1 cellular context compared by ENCODE assay signal in the genomic region with DNA sequence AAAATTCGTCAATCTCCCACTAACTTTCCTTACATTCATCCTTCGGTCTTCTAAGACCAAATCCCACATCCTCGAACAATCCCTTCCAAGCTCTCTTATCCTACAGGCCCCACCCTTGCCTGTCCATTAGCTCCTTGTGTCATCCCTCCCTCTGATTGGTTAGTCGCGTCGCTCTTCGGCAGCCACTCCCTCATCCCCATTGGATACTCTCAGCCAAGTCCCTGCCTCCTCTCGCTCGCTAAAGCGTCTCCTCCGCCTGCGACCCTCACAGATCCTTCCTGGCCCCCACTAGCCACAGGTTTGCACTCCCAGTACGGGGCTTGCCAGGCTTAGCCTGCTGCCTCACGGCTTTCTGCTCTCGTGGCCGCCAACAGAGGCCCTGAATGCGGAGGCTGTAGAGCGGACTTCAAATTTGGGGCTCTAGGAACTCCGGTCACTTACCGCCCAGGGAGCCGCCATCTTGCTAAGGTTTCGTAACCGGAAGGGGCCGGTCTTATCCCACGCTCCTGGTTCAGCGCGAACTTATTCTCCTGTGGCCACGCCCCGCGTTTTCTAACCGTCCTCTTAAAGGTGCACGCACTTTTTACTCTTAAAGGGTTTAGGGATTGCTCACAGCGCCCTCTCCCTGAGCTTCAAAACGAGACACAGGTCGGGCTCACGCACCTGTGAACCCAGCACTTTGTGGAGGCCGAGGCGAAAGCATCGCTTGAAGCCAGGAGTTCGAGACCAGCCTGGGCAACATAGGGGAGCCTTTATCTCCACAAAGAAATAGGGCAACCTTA.
TF ChIP-seq lines count a peak whose summit lies in the region.

A gene (minus strand): TSS at position 472 of the 782 bp plus-strand sequence. CDS start 13 bp downstream, at position 459.

TF ChIP-seq in HEK293, 187 proteins besides CTCF, POLR2A, EP300 and RAD21 (continued from another document and continues in another):
- no peak for TF ChIP-seq ZNF223 (tag by site-specific recombination; IDR thresholded peaks at IDR 0.05)
- TF ChIP-seq, protein P1, sequence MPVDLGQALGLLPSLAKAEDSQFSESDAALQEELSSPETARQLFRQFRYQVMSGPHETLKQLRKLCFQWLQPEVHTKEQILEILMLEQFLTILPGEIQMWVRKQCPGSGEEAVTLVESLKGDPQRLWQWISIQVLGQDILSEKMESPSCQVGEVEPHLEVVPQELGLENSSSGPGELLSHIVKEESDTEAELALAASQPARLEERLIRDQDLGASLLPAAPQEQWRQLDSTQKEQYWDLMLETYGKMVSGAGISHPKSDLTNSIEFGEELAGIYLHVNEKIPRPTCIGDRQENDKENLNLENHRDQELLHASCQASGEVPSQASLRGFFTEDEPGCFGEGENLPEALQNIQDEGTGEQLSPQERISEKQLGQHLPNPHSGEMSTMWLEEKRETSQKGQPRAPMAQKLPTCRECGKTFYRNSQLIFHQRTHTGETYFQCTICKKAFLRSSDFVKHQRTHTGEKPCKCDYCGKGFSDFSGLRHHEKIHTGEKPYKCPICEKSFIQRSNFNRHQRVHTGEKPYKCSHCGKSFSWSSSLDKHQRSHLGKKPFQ (tag by site-specific recombination; IDR thresholded peaks at IDR 0.05), result no peak
- no peak for TF ChIP-seq ZNF248 (tag by site-specific recombination; IDR thresholded peaks at IDR 0.05)
- TF ChIP-seq ZNF350 (tag by site-specific recombination; IDR thresholded peaks at IDR 0.05), result no peak
- TF ChIP-seq, protein P2, sequence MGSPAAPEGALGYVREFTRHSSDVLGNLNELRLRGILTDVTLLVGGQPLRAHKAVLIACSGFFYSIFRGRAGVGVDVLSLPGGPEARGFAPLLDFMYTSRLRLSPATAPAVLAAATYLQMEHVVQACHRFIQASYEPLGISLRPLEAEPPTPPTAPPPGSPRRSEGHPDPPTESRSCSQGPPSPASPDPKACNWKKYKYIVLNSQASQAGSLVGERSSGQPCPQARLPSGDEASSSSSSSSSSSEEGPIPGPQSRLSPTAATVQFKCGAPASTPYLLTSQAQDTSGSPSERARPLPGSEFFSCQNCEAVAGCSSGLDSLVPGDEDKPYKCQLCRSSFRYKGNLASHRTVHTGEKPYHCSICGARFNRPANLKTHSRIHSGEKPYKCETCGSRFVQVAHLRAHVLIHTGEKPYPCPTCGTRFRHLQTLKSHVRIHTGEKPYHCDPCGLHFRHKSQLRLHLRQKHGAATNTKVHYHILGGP (tag by site-specific recombination; IDR thresholded peaks at IDR 0.05), result no peak
- TF ChIP-seq ZNF585B (tag by site-specific recombination; IDR thresholded peaks at IDR 0.05), result no peak
- TF ChIP-seq ZBTB7A (tag by site-specific recombination; IDR thresholded peaks at IDR 0.05; ENCODE audit: low read depth), result peak; percentile 73; the same call in 1 of the 2 replicates
- TF ChIP-seq ZBTB21 (tag by site-specific recombination; IDR thresholded peaks at IDR 0.05), result peak; percentile 49; the same call in 1 of the 2 replicates
- TF ChIP-seq ZNF2 (tag by site-specific recombination; IDR thresholded peaks at IDR 0.05), result peak; percentile 75; the same call in 1 of the 2 replicates
- TF ChIP-seq, protein P3, sequence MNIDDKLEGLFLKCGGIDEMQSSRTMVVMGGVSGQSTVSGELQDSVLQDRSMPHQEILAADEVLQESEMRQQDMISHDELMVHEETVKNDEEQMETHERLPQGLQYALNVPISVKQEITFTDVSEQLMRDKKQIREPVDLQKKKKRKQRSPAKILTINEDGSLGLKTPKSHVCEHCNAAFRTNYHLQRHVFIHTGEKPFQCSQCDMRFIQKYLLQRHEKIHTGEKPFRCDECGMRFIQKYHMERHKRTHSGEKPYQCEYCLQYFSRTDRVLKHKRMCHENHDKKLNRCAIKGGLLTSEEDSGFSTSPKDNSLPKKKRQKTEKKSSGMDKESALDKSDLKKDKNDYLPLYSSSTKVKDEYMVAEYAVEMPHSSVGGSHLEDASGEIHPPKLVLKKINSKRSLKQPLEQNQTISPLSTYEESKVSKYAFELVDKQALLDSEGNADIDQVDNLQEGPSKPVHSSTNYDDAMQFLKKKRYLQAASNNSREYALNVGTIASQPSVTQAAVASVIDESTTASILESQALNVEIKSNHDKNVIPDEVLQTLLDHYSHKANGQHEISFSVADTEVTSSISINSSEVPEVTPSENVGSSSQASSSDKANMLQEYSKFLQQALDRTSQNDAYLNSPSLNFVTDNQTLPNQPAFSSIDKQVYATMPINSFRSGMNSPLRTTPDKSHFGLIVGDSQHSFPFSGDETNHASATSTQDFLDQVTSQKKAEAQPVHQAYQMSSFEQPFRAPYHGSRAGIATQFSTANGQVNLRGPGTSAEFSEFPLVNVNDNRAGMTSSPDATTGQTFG (tag by site-specific recombination; IDR thresholded peaks at IDR 0.05; ENCODE audit: borderline replicate concordance), result no peak
- TF ChIP-seq, protein P4, sequence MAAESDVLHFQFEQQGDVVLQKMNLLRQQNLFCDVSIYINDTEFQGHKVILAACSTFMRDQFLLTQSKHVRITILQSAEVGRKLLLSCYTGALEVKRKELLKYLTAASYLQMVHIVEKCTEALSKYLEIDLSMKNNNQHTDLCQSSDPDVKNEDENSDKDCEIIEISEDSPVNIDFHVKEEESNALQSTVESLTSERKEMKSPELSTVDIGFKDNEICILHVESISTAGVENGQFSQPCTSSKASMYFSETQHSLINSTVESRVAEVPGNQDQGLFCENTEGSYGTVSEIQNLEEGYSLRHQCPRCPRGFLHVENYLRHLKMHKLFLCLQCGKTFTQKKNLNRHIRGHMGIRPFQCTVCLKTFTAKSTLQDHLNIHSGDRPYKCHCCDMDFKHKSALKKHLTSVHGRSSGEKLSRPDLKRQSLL (tag by site-specific recombination; IDR thresholded peaks at IDR 0.05), result peak; percentile 70
- TF ChIP-seq ZNF37A (tag by site-specific recombination; IDR thresholded peaks at IDR 0.05), result no peak
- no peak for TF ChIP-seq ZNF544 (tag by site-specific recombination; IDR thresholded peaks at IDR 0.05)
- TF ChIP-seq, protein P5, sequence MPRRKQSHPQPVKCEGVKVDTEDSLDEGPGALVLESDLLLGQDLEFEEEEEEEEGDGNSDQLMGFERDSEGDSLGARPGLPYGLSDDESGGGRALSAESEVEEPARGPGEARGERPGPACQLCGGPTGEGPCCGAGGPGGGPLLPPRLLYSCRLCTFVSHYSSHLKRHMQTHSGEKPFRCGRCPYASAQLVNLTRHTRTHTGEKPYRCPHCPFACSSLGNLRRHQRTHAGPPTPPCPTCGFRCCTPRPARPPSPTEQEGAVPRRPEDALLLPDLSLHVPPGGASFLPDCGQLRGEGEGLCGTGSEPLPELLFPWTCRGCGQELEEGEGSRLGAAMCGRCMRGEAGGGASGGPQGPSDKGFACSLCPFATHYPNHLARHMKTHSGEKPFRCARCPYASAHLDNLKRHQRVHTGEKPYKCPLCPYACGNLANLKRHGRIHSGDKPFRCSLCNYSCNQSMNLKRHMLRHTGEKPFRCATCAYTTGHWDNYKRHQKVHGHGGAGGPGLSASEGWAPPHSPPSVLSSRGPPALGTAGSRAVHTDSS (tag by site-specific recombination; IDR thresholded peaks at IDR 0.05), result no peak
- TF ChIP-seq ZNF433 (tag by site-specific recombination; IDR thresholded peaks at IDR 0.05; ENCODE audit: low read depth), result no peak
- TF ChIP-seq ZBTB1 (tag by site-specific recombination; IDR thresholded peaks at IDR 0.05), result no peak
- TF ChIP-seq KLF16 (tag by site-specific recombination; IDR thresholded peaks at IDR 0.05), result peak; percentile 83
- peak; percentile 85 for TF ChIP-seq SP7 (tag by site-specific recombination; IDR thresholded peaks at IDR 0.05)
- no peak for TF ChIP-seq ZSCAN30 (tag by site-specific recombination; IDR thresholded peaks at IDR 0.05)
- peak; percentile 94 for TF ChIP-seq SP3 (tag by site-specific recombination; IDR thresholded peaks at IDR 0.05)
- TF ChIP-seq ZNF629 (tag by site-specific recombination; IDR thresholded peaks at IDR 0.05), result peak; percentile 74; the same call in 1 of the 2 replicates
- peak; percentile 83 for TF ChIP-seq KLF10 (tag by site-specific recombination; IDR thresholded peaks at IDR 0.05)
- TF ChIP-seq, protein P6, sequence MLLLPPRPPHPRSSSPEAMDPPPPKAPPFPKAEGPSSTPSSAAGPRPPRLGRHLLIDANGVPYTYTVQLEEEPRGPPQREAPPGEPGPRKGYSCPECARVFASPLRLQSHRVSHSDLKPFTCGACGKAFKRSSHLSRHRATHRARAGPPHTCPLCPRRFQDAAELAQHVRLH (tag by site-specific recombination; IDR thresholded peaks at IDR 0.05), result peak; percentile 98
- peak; percentile 99 for TF ChIP-seq SCRT1 (tag by site-specific recombination; IDR thresholded peaks at IDR 0.05; ENCODE audit: borderline replicate concordance)
- TF ChIP-seq, protein P7, sequence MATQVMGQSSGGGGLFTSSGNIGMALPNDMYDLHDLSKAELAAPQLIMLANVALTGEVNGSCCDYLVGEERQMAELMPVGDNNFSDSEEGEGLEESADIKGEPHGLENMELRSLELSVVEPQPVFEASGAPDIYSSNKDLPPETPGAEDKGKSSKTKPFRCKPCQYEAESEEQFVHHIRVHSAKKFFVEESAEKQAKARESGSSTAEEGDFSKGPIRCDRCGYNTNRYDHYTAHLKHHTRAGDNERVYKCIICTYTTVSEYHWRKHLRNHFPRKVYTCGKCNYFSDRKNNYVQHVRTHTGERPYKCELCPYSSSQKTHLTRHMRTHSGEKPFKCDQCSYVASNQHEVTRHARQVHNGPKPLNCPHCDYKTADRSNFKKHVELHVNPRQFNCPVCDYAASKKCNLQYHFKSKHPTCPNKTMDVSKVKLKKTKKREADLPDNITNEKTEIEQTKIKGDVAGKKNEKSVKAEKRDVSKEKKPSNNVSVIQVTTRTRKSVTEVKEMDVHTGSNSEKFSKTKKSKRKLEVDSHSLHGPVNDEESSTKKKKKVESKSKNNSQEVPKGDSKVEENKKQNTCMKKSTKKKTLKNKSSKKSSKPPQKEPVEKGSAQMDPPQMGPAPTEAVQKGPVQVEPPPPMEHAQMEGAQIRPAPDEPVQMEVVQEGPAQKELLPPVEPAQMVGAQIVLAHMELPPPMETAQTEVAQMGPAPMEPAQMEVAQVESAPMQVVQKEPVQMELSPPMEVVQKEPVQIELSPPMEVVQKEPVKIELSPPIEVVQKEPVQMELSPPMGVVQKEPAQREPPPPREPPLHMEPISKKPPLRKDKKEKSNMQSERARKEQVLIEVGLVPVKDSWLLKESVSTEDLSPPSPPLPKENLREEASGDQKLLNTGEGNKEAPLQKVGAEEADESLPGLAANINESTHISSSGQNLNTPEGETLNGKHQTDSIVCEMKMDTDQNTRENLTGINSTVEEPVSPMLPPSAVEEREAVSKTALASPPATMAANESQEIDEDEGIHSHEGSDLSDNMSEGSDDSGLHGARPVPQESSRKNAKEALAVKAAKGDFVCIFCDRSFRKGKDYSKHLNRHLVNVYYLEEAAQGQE (tag by site-specific recombination; IDR thresholded peaks at IDR 0.05), result no peak; the same call in 1 of the 2 replicates
- TF ChIP-seq, protein P8, sequence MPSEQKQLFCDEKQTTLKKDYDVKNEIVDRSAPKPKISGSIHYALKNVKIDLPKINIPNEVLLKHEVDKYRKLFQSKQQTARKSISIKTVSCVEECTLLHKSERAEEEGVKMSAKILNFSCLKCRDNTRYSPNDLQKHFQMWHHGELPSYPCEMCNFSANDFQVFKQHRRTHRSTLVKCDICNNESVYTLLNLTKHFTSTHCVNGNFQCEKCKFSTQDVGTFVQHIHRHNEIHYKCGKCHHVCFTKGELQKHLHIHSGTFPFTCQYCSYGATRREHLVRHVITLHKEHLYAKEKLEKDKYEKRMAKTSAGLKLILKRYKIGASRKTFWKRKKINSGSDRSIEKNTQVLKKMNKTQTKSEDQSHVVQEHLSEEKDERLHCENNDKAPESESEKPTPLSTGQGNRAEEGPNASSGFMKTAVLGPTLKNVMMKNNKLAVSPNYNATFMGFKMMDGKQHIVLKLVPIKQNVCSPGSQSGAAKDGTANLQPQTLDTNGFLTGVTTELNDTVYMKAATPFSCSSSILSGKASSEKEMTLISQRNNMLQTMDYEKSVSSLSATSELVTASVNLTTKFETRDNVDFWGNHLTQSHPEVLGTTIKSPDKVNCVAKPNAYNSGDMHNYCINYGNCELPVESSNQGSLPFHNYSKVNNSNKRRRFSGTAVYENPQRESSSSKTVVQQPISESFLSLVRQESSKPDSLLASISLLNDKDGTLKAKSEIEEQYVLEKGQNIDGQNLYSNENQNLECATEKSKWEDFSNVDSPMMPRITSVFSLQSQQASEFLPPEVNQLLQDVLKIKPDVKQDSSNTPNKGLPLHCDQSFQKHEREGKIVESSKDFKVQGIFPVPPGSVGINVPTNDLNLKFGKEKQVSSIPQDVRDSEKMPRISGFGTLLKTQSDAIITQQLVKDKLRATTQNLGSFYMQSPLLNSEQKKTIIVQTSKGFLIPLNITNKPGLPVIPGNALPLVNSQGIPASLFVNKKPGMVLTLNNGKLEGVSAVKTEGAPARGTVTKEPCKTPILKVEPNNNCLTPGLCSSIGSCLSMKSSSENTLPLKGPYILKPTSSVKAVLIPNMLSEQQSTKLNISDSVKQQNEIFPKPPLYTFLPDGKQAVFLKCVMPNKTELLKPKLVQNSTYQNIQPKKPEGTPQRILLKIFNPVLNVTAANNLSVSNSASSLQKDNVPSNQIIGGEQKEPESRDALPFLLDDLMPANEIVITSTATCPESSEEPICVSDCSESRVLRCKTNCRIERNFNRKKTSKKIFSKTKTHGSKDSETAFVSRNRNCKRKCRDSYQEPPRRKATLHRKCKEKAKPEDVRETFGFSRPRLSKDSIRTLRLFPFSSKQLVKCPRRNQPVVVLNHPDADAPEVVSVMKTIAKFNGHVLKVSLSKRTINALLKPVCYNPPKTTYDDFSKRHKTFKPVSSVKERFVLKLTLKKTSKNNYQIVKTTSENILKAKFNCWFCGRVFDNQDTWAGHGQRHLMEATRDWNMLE (tag by site-specific recombination; conservative IDR thresholded peaks at IDR 0.05; ENCODE audit: low read depth), result peak; percentile 79
- TF ChIP-seq, protein P9, sequence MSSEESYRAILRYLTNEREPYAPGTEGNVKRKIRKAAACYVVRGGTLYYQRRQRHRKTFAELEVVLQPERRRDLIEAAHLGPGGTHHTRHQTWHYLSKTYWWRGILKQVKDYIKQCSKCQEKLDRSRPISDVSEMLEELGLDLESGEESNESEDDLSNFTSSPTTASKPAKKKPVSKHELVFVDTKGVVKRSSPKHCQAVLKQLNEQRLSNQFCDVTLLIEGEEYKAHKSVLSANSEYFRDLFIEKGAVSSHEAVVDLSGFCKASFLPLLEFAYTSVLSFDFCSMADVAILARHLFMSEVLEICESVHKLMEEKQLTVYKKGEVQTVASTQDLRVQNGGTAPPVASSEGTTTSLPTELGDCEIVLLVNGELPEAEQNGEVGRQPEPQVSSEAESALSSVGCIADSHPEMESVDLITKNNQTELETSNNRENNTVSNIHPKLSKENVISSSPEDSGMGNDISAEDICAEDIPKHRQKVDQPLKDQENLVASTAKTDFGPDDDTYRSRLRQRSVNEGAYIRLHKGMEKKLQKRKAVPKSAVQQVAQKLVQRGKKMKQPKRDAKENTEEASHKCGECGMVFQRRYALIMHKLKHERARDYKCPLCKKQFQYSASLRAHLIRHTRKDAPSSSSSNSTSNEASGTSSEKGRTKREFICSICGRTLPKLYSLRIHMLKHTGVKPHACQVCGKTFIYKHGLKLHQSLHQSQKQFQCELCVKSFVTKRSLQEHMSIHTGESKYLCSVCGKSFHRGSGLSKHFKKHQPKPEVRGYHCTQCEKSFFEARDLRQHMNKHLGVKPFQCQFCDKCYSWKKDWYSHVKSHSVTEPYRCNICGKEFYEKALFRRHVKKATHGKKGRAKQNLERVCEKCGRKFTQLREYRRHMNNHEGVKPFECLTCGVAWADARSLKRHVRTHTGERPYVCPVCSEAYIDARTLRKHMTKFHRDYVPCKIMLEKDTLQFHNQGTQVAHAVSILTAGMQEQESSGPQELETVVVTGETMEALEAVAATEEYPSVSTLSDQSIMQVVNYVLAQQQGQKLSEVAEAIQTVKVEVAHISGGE (tag by site-specific recombination; conservative IDR thresholded peaks at IDR 0.05; ENCODE audit: low read depth), result peak; percentile 81
- no peak for TF ChIP-seq ZNF473 (tag by site-specific recombination; IDR thresholded peaks at IDR 0.05)
- TF ChIP-seq ZNF600 (tag by site-specific recombination; IDR thresholded peaks at IDR 0.05), result no peak
- peak; percentile 91; the same call in 1 of the 2 replicates for TF ChIP-seq YY1 (tag by site-specific recombination; IDR thresholded peaks at IDR 0.05)
